Comparison of ENCODE assay signal across 16 cellular contexts in genomic region chr13:40943073-40943472, GRCh38.
"Had no signal": no experiment of that assay in that cellular context is flagged by ENCODE, and none has a peak within 500 bp of the region (broad histone marks: within the 10 kb centered on the region; RNA-seq: fewer than 3 reads in every experiment).

No MANE protein-coding gene starts in this region.

- H3K36me3 Mint-ChIP-seq: WTC11 had no signal

- DNase-seq: activated CD4-positive, alpha-beta T cell treated with anti-CD3 and anti-CD28 coated beads for 48 hours; activated effector memory CD4-positive, alpha-beta T cell treated with anti-CD3 and anti-CD28 coated beads, Interleukin-2, amount 50 U/mL, for 16 hours; activated T-cell treated with anti-CD3 and anti-CD28 coated beads for 4 hours; effector CD8-positive, alpha-beta T cell; hypothalamus; lower lobe of right lung; mucosa of descending colon; nephron progenitor cell; psoas muscle; SK-N-SH; stimulated activated CD4-positive, alpha-beta T cell treated with anti-CD3 and anti-CD28 coated beads, Interleukin-12 subunit alpha, Interleukin-12 subunit beta, amount 100 ng/mL, for 4 hours had no signal

- FAIRE-seq: astrocyte had no signal

- H3K27ac ChIP-seq: coronary artery, lower lobe of right lung, psoas muscle had no signal

- H3K4me1 ChIP-seq: lower lobe of right lung, psoas muscle had no signal

- H3K4me2 ChIP-seq: SK-N-SH had no signal

- H3K9me2 ChIP-seq: SK-N-SH had no signal

- ATAC-seq: lower lobe of right lung, mucosa of descending colon, psoas muscle, sciatic nerve, WTC11 had no signal

- H3K9me3 Mint-ChIP-seq: nephron progenitor cell; stimulated activated naive CD8-positive, alpha-beta T cell treated with anti-CD3 and anti-CD28 coated beads, Interleukin-15, Interleukin-2, amounts not matched to agents 100 ng/mL and 50 ng/mL, for 24 hours; WTC11 had no signal

- H3K27ac Mint-ChIP-seq: nephron progenitor cell, WTC11 had no signal

- H3K9me3 ChIP-seq: lower lobe of right lung, mucosa of descending colon, psoas muscle, SK-N-SH had no signal

- H3K4me1 Mint-ChIP-seq: nephron progenitor cell, WTC11 had no signal

- H3K4me3 Mint-ChIP-seq: nephron progenitor cell; stimulated activated naive CD8-positive, alpha-beta T cell treated with anti-CD3 and anti-CD28 coated beads, Interleukin-15, Interleukin-2, amounts not matched to agents 100 ng/mL and 50 ng/mL, for 24 hours; WTC11 had no signal

- H3K4me3 ChIP-seq: coronary artery, lower lobe of right lung, mucosa of descending colon, psoas muscle had no signal

- H3K27me3 Mint-ChIP-seq: stimulated activated naive CD8-positive, alpha-beta T cell treated with anti-CD3 and anti-CD28 coated beads, Interleukin-15, Interleukin-2, amounts not matched to agents 100 ng/mL and 50 ng/mL, for 24 hours had no signal
